ENCODE assay signal across 8 cellular contexts in genomic region chr1:202861420-202862121, GRCh38. TPM values are rescaled to one million over a fixed set of nuclear protein-coding genes. Genes with fewer than 3 reads are reported as not detected.
A peak's percentile ranks its signal among the peaks of the same experiment; 100 is the strongest.
DNase-seq lines count a peak whose midpoint lies in the region; ATAC-seq, FAIRE-seq and TF ChIP-seq lines count a peak whose summit lies in the region.

No MANE protein-coding gene starts in this region.

- H3K9me3 ChIP-seq in HUES6 (ENCODE audit: control insufficient read depth, insufficient read depth, low read depth, low read length) = no peaks in the 10 kb centered on the region
- no peaks in the 10 kb centered on the region for H3K9me3 ChIP-seq in OCI-LY1 (ENCODE audit: low read length)
- no peaks in the 10 kb centered on the region for H3K9me3 ChIP-seq in thymus (ENCODE audit: control insufficient read depth)

- no peaks in the 10 kb centered on the region for H3K9me3 Mint-ChIP-seq in activated naive CD4-positive, alpha-beta T cell treated with anti-CD3 and anti-CD28 coated beads for 36 hours
- H3K9me3 Mint-ChIP-seq in nephron = no peaks in the 10 kb centered on the region

- intact Hi-C loops in activated naive CD4-positive, alpha-beta T cell treated with anti-CD3 and anti-CD28 coated beads for 36 hours (cut with micrococcal nuclease) = no loop called here

- H3K27ac ChIP-seq in HUES6 (ENCODE audit: low read depth, low read length) (peak overlapping the region; percentile 79), OCI-LY1 (ENCODE audit: low read depth, low read length, poor library complexity, severe bottlenecking) (no peak overlapping the region), thymus (ENCODE audit: low read depth) (no peak overlapping the region)

- H3K9ac ChIP-seq in HUES6 (ENCODE audit: low read length) (peak overlapping the region; percentile 88), OCI-LY1 (ENCODE audit: low read length) (no peak overlapping the region; the same call in 1 of the 2 replicates)

- H3K27me3 Mint-ChIP-seq in activated naive CD4-positive, alpha-beta T cell treated with anti-CD3 and anti-CD28 coated beads for 36 hours (ENCODE audit: low read depth) = peaks cover 56% of the 10 kb centered on the region
- H3K27me3 Mint-ChIP-seq in nephron (ENCODE audit: low read depth) = peaks cover 18% of the 10 kb centered on the region

- no peaks in the 10 kb centered on the region for H3K79me2 ChIP-seq in OCI-LY1 (ENCODE audit: insufficient read depth, low read length)

- CTCF ChIA-PET in activated naive CD4-positive, alpha-beta T cell treated with anti-CD3 and anti-CD28 coated beads for 36 hours (lab: Charles Lee) = interaction anchor here (0.8 to 1.1 kb wide), 2 partner anchors 138 to 406 kb away, joined by 3 to 4 read pairs; no protein-coding TSS in a partner anchor

- H3K4me1 Mint-ChIP-seq in activated naive CD4-positive, alpha-beta T cell treated with anti-CD3 and anti-CD28 coated beads for 36 hours (ENCODE audit: low read depth) = peaks cover 8% of the 10 kb centered on the region
- peaks cover 40% of the 10 kb centered on the region for H3K4me1 Mint-ChIP-seq in nephron

- TF ChIP-seq CTCF in OCI-LY1 (IDR thresholded peaks at IDR 0.05; ENCODE audit: low read length) (no peak), nephron (IDR thresholded peaks at IDR 0.05; ENCODE audit: unreplicated experiment in 3 of 3) (no peak)

- no peaks in the 10 kb centered on the region for H3K4me1 ChIP-seq in HUES6 (ENCODE audit: control insufficient read depth, insufficient read depth, low read length)
- H3K4me1 ChIP-seq in OCI-LY1 (ENCODE audit: insufficient read depth, low read length, severe bottlenecking) = peaks cover 12% of the 10 kb centered on the region
- H3K4me1 ChIP-seq in thymus (ENCODE audit: control insufficient read depth, insufficient read depth, low read length) = peaks cover 4% of the 10 kb centered on the region

- H3K36me3 Mint-ChIP-seq in activated naive CD4-positive, alpha-beta T cell treated with anti-CD3 and anti-CD28 coated beads for 36 hours (ENCODE audit: low read depth) = no peaks in the 10 kb centered on the region
- H3K36me3 Mint-ChIP-seq in nephron (ENCODE audit: low read depth) = peaks cover 10% of the 10 kb centered on the region

- peak overlapping the region; percentile 72 for H3K4me3 ChIP-seq in HUES6 (ENCODE audit: low read depth, low read length)
- peak overlapping the region; percentile 60 for H3K4me3 ChIP-seq in OCI-LY1 (ENCODE audit: low read depth, low read length, poor library complexity, severe bottlenecking)
- H3K4me3 ChIP-seq in thymus (ENCODE audit: low read length) = peak overlapping the region; percentile 53

- H2AFZ ChIP-seq in OCI-LY1 (ENCODE audit: low read length) = peak overlapping the region; percentile 39; the same call in 1 of the 2 replicates

- peak overlapping the region; percentile 77 for H3K4me3 Mint-ChIP-seq in activated naive CD4-positive, alpha-beta T cell treated with anti-CD3 and anti-CD28 coated beads for 36 hours
- H3K4me3 Mint-ChIP-seq in nephron = peak overlapping the region; percentile 94 to 97 (median 96)

- no peaks in the 10 kb centered on the region for H4K20me1 ChIP-seq in OCI-LY1 (ENCODE audit: insufficient read depth, low read length)

- WGBS in thymus = 2% methylated on average over 44 of the region's 44 CpGs

- no peaks in the 10 kb centered on the region for H3K9me2 ChIP-seq in OCI-LY1 (ENCODE audit: low read depth, low read length)

- peaks cover 25% of the 10 kb centered on the region for H3K36me3 ChIP-seq in HUES6 (ENCODE audit: control insufficient read depth, insufficient read depth, low read length)
- H3K36me3 ChIP-seq in OCI-LY1 (ENCODE audit: insufficient read depth, low read length) = no peaks in the 10 kb centered on the region
- no peaks in the 10 kb centered on the region for H3K36me3 ChIP-seq in thymus (ENCODE audit: control insufficient read depth, insufficient read depth)

- FAIRE-seq in frontal cortex (lab: Jason Lieb, UNC) = no peak

- DNase-seq in CMK (ENCODE audit: low read depth) = peak; percentile 52
- peak; percentile 47 for DNase-seq in activated naive CD4-positive, alpha-beta T cell treated with anti-CD3 and anti-CD28 coated beads for 36 hours
- DNase-seq in frontal cortex (ENCODE audit: low spot score in 2 of 2) = peak; percentile 83 to 92

- H3K4me2 ChIP-seq in OCI-LY1 (ENCODE audit: low read length) = peak overlapping the region; percentile 81

- ATAC-seq in GM21367 (IDR thresholded peaks at IDR 0.05; ENCODE audit: unreplicated experiment) = peak; percentile 85

- H3F3A ChIP-seq in OCI-LY1 (ENCODE audit: insufficient read depth, low read length) = no peaks in the 10 kb centered on the region

- H3K27me3 ChIP-seq in HUES6 (ENCODE audit: control insufficient read depth, insufficient read depth, low read length) (no peaks in the 10 kb centered on the region), OCI-LY1 (ENCODE audit: insufficient read depth, low read length) (peaks cover 10% of the 10 kb centered on the region; the same call in 1 of the 2 replicates), thymus (ENCODE audit: control insufficient read depth, insufficient read depth) (peaks cover 20% of the 10 kb centered on the region)

- H3K27ac Mint-ChIP-seq in activated naive CD4-positive, alpha-beta T cell treated with anti-CD3 and anti-CD28 coated beads for 36 hours = no peak overlapping the region
- H3K27ac Mint-ChIP-seq in nephron = peak overlapping the region; percentile 7 to 92 (median 25)

RNA-seq across cellular contexts. Expression of gene RABIF, which starts 27.4 kb away (rescaled TPM):
- 1 to 10 TPM; 5.9 to 6.2 TPM for total RNA-seq in activated naive CD4-positive, alpha-beta T cell treated with anti-CD3 and anti-CD28 coated beads for 36 hours
- total RNA-seq in frontal cortex = 15.5 TPM
- polyA plus RNA-seq in thymus = 9.4 TPM

RNA-seq across cellular contexts. Expression of gene PCAT6, which starts 50.8 kb away (rescaled TPM):
- under 1 TPM; 0.37 to 0.43 TPM for total RNA-seq in activated naive CD4-positive, alpha-beta T cell treated with anti-CD3 and anti-CD28 coated beads for 36 hours
- total RNA-seq in frontal cortex = not detected
- 1.5 TPM for polyA plus RNA-seq in thymus

RNA-seq across cellular contexts. Expression of gene KDM5B, which starts 53.4 kb away (rescaled TPM):
- 10 to 100 TPM; 16.8 to 18.2 TPM for total RNA-seq in activated naive CD4-positive, alpha-beta T cell treated with anti-CD3 and anti-CD28 coated beads for 36 hours
- 148 TPM for total RNA-seq in frontal cortex
- 32.0 TPM for polyA plus RNA-seq in thymus
